8 cellular contexts compared by ENCODE assay signal in the genomic region with DNA sequence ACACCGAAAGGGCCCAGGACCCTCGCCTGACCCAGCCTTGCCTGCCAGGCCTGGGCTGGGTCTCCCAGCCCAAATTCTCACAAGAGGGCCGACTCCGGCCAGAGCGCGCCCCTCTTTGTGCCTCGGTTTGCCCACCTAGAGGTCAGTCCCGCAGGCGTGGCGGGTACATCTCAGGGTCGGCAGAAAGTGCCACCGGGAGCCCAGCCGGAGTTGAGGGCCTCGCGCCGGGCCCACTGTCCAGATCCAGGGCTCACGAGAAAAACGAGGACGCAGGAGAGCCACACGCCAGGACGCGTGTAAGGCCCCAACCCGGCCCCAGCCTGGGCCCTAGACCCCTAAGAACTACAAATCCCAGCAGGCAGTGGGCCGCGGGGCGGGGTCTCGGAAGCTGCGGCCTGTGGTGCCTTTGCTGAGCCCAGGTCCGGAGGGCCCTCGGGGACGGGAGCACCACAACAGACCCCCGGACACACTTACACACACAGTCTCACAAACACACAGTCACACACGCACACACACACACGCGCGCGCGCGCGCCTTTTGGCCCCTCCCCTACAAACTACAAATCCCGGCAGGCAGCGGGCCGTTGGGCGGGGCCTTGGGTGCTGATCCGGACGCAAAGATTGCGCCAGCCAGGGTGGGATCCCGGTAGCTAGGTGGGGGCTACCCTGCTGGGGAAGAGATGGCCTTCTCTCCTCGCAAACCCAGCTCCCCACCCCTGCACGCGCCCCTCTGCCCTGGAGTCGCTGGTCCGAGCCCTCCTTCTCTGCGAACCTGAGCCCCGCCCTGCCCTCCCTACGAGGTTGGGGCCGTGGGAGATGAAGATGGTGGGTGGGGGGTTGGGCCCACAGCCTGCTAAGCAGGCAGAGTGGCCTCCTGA. TPM values are rescaled to one million over a fixed set of nuclear protein-coding genes. Genes with fewer than 3 reads are reported as not detected.
DNase-seq lines count a peak whose midpoint lies in the region; ATAC-seq and TF ChIP-seq lines count a peak whose summit lies in the region.

A gene (plus strand): TSS at position 583 of the 877 bp plus-strand sequence. CDS start 10,752 bp downstream, outside the sequence.

- DNase-seq in BJ (ENCODE audit: low read depth) (peak; percentile 26), NCI-H510A treated with DMSO at 0.1 percent for 48 hours (lab: John Stamatoyannopoulos, UW) (peak; percentile 90), dermis blood vessel endothelial cell (peak; percentile 85), right lobe of liver (peak; percentile 84 to 85 (median 85))
- DNase-seq in activated CD4-positive, alpha-beta T cell treated with anti-CD3 and anti-CD28 coated beads, Interleukin-2, amount 50 U/mL, for 24 hours (ENCODE audit: low read depth in 1 of 2, low spot score in 1 of 2): peak; percentile 76 to 83
- peak; percentile 85 for DNase-seq in stimulated activated CD4-positive, alpha-beta T cell treated with anti-CD3 and anti-CD28 coated beads, Interleukin-4, amount 100 ng/mL, for 24 hours

- no peaks in the 10 kb centered on the region for H3K9me3 ChIP-seq in right lobe of liver

- H3K36me3 ChIP-seq in BJ (ENCODE audit: control insufficient read depth, insufficient read depth, low read length) (no peaks in the 10 kb centered on the region), right lobe of liver (no peaks in the 10 kb centered on the region)

- TF ChIP-seq CTCF in BJ (IDR thresholded peaks at IDR 0.05; ENCODE audit: insufficient read depth, low read depth, low read length) (no peak), right lobe of liver (IDR thresholded peaks at IDR 0.05) (no peak)

- intact Hi-C loops in right lobe of liver (cut with DNase I): loop anchor here in 1 of 2 donors (5.0 kb wide), 1 partner anchor 134 kb away; no protein-coding TSS in a partner anchor

- H3K27me3 ChIP-seq in BJ (ENCODE audit: control insufficient read depth, insufficient read depth, low read length) (no peaks in the 10 kb centered on the region), right lobe of liver (no peaks in the 10 kb centered on the region)

- peaks cover 4 to 54% (median 27%) of the 10 kb centered on the region in 4 donors for H3K4me1 ChIP-seq in right lobe of liver

- peak; percentile 55 for TF ChIP-seq POLR2A in right lobe of liver (IDR thresholded peaks at IDR 0.05)

- ATAC-seq in GM19043 (IDR thresholded peaks at IDR 0.05; ENCODE audit: low read depth, unreplicated experiment) (peak; percentile 78), HG03280 (IDR thresholded peaks at IDR 0.05; ENCODE audit: unreplicated experiment) (peak; percentile 85), right lobe of liver (peak; percentile 58 to 70 (median 63))

- 3% methylated on average over 7 of the region's 57 CpGs for WGBS in right lobe of liver (ENCODE audit: insufficient coverage, low coverage, low lambda C conversion rate, missing lambda C conversion rate)

- POLR2A ChIA-PET in BJ (lab: Charles Lee): interaction anchor here (0.6 to 1.0 kb wide), 3 partner anchors 120 to 520 kb away, joined by 3 to 6 read pairs (median 6); a partner anchor contains a TSS

- H3K27ac ChIP-seq in right lobe of liver: peak within 1 kb of the TSS; percentile 84 to 92 (median 90)

- H3K4me3 ChIP-seq in BJ (ENCODE audit: low read depth, low read length): peak within 1 kb of the TSS; percentile 59
- peak within 1 kb of the TSS; percentile 59 to 80 (median 74) for H3K4me3 ChIP-seq in right lobe of liver

- CTCF ChIA-PET in BJ (lab: Yijun Ruan, JAX): interaction anchor here (1.0 to 17.0 kb wide), 5 partner anchors 11 to 142 kb away, joined by 3 to 460 read pairs (median 12); a partner anchor contains a TSS

RNA-seq across cellular contexts. Expression of the gene that starts here (rescaled TPM):
- 0.18 and 0.39 TPM in 2 replicates for polyA plus RNA-seq in BJ (2011; rRNA removed)
- polyA minus RNA-seq in BJ (2011; rRNA and poly(A)+ RNA removed): 0.41 TPM in 1 of 2 replicates, not detected in the other
- total RNA-seq in dermis blood vessel endothelial cell: not detected in 2 replicates
- total RNA-seq in right lobe of liver: 1 to 10 TPM in 3 of 6 experiments, under 1 TPM in 1, not detected in 2; 0.40 to 3.7 (median 2.3) TPM

Comparison
In these comparisons a context has a peak if more than half of its experiments do, and no peak if none do; other contexts are left out.
1. Peak in every context shown above with its lines: DNase-seq, ATAC-seq, H3K4me3 ChIP-seq and H3K27ac ChIP-seq.
2. Peak in DNase-seq and H3K4me3 ChIP-seq in BJ; RNA of the gene not detected or under 1 TPM.
3. Peak in DNase-seq in dermis blood vessel endothelial cell; RNA of the gene not detected or under 1 TPM.
4. DNase-seq: peak in every context shown above with its lines; median percentile 90 in NCI-H510A treated with DMSO at 0.1 percent for 48 hours; 85 in dermis blood vessel endothelial cell; 85 in right lobe of liver; 85 in stimulated activated CD4-positive, alpha-beta T cell treated with anti-CD3 and anti-CD28 coated beads, Interleukin-4, amount 100 ng/mL, for 24 hours; 80 in activated CD4-positive, alpha-beta T cell treated with anti-CD3 and anti-CD28 coated beads, Interleukin-2, amount 50 U/mL, for 24 hours; 26 in BJ.